In the genomic region with DNA sequence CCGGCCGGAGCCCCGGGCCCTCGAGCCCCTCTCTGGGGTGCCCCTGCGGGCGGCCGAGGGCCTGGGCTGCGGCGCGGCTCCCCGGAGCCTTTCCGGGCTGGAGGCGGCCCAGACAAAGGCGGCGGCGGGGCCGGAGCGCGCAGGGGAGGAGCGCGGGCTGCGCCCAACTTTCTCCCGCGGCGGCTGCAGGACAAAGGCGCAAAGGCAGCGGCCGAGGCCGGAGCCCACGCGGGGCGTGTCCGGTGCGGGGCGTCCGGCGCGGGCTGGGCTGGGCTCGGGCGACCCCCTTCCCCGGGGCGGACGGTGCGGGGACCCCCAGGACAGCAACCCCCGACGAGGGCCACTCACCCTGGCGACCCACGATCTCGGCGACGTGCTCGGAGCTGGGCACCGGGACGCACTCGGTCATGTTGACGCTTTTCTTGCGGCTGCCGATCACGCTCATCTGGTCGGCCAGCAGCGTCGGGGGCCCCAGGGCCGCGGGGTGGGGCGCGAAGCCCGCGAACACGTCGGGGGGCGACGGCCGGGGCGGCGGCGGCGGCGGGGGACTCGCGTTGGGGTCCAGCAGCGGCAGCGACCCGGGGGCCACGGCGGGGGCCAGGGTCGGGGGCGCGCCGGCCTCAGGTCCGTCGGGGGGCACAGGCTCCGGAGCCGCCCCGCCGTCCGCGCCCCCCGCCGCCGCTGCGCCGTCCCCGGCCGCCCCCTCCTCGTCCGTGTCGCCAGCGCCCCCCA, we compare ENCODE assay signal across 10 cellular contexts. TPM values are rescaled to one million over a fixed set of nuclear protein-coding genes. Genes with fewer than 3 reads are reported as not detected.
DNase-seq lines count a peak whose midpoint lies in the region; ATAC-seq and TF ChIP-seq lines count a peak whose summit lies in the region.
"Had no signal": no experiment of that assay in that cellular context is flagged by ENCODE, and none has a peak within 500 bp of the region (broad histone marks: within the 10 kb centered on the region; RNA-seq: fewer than 3 reads in every experiment).

No MANE protein-coding gene starts in this region.

- DNase-seq in COLO668 (lab: John Stamatoyannopoulos, UW; ENCODE audit: unreplicated experiment) (peak; percentile 46), PC-3 (no peak), epidermal melanocyte (ENCODE audit: insufficient read length, low spot score) (peak; percentile 69), EL (no peak), mesenteric fat pad (ENCODE audit: low spot score) (no peak), SKM-1 (lab: John Stamatoyannopoulos, UW; ENCODE audit: unreplicated experiment) (no peak)

- H2AFZ ChIP-seq in PC-3 (ENCODE audit: low read length) (peak overlapping the region; percentile 51; the same call in 1 of the 2 replicates), neural cell (ENCODE audit: low read depth, low read length) (no peak overlapping the region)

- H3K4me3 ChIP-seq in PC-3 (ENCODE audit: low read length) (peak overlapping the region; percentile 74), neural cell (ENCODE audit: low read length) (peak overlapping the region; percentile 97)

- H3K4me1 ChIP-seq in PC-3 (ENCODE audit: insufficient read depth, low read length) = no peaks in the 10 kb centered on the region; the same call in 1 of the 2 replicates

- peak; percentile 52 for ATAC-seq in PC-3
- no peak for ATAC-seq in HG02840 (IDR thresholded peaks at IDR 0.05; ENCODE audit: low FRiP score, unreplicated experiment)

- no peaks in the 10 kb centered on the region for H3K27me3 ChIP-seq in PC-3 (ENCODE audit: low read length)
- H3K27me3 ChIP-seq in neural cell (ENCODE audit: insufficient read depth, low read depth, low read length) = no peaks in the 10 kb centered on the region

- no peak for TF ChIP-seq EP300 in neural cell (conservative IDR thresholded peaks at IDR 0.05; ENCODE audit: poor library complexity, severe bottlenecking)

- POLR2A ChIA-PET in PC-3 (lab: Charles Lee; ENCODE audit: unreplicated experiment) = no interaction called here

- CTCF ChIA-PET in PC-3 (lab: Charles Lee) = no interaction called here

- peak overlapping the region; percentile 69; the same call in 1 of the 2 replicates for H3K9ac ChIP-seq in PC-3 (ENCODE audit: low read length)
- H3K9ac ChIP-seq in neural cell (ENCODE audit: low read length) = peak overlapping the region; percentile 99

- TF ChIP-seq CTCF in PC-3 (conservative IDR thresholded peaks at IDR 0.05; ENCODE audit: low read depth, low read length) (no peak), neural cell (IDR thresholded peaks at IDR 0.05; ENCODE audit: poor library complexity, severe bottlenecking) (no peak)

- H3K9me2 ChIP-seq in PC-3 (replicated peaks; ENCODE audit: low read length) (no peaks in the 10 kb centered on the region), neural cell (ENCODE audit: insufficient read depth, low read length) (no peaks in the 10 kb centered on the region)

- H3K4me2 ChIP-seq in PC-3 (ENCODE audit: low read length) = peak overlapping the region; percentile 92
- no peak overlapping the region for H3K4me2 ChIP-seq in neural cell (ENCODE audit: low read length)

- no peak overlapping the region for H3K27ac ChIP-seq in PC-3 (ENCODE audit: low read length)
- H3K27ac ChIP-seq in neural cell (ENCODE audit: low read length) = peak overlapping the region; percentile 97

- H3K9me3 ChIP-seq in PC-3 (ENCODE audit: low read length) (no peaks in the 10 kb centered on the region), neural cell (ENCODE audit: low read length) (no peaks in the 10 kb centered on the region)

- intact Hi-C loops in PC-3 (cut with micrococcal nuclease) = no loop called here

- H3K36me3 ChIP-seq in PC-3 (ENCODE audit: low read depth, low read length) (no peaks in the 10 kb centered on the region), neural cell (ENCODE audit: insufficient read depth, low read length) (no peaks in the 10 kb centered on the region)

- no TSS peak for BruUV-seq in PC-3 (replicated peaks; lab: Mats Ljungman, UMichigan)

- H3F3A ChIP-seq in PC-3 (ENCODE audit: low read length, unreplicated experiment) = no peaks in the 10 kb centered on the region
- H3F3A ChIP-seq in neural cell (ENCODE audit: insufficient read depth, low read length, poor library complexity, severe bottlenecking) = no peaks in the 10 kb centered on the region

- H4K20me1 ChIP-seq in PC-3 (ENCODE audit: low read length) (no peaks in the 10 kb centered on the region), neural cell (ENCODE audit: insufficient read depth) (peaks cover 22% of the 10 kb centered on the region)

- H3K79me2 ChIP-seq in PC-3 (ENCODE audit: low read length) (peaks cover 22% of the 10 kb centered on the region), neural cell (replicated peaks; ENCODE audit: insufficient read depth, low read length) (peaks cover 54% of the 10 kb centered on the region)

- TF ChIP-seq RAD21 in neural cell (conservative IDR thresholded peaks at IDR 0.05) = no peak

TF ChIP-seq in neural cell, 6 proteins besides CTCF, POLR2A, EP300 and RAD21:
- TF ChIP-seq POLR2AphosphoS5 (IDR thresholded peaks at IDR 0.05) = peak; percentile 65
- no peak for TF ChIP-seq EZH2 (IDR thresholded peaks at IDR 0.05; ENCODE audit: borderline replicate concordance, insufficient read depth, low read length, poor library complexity, severe bottlenecking)
- TF ChIP-seq TAF1 (IDR thresholded peaks at IDR 0.05; ENCODE audit: low read depth) = no peak
- TF ChIP-seq SMC3 (conservative IDR thresholded peaks at IDR 0.05; ENCODE audit: poor library complexity) = no peak
- TF ChIP-seq, protein P1, sequence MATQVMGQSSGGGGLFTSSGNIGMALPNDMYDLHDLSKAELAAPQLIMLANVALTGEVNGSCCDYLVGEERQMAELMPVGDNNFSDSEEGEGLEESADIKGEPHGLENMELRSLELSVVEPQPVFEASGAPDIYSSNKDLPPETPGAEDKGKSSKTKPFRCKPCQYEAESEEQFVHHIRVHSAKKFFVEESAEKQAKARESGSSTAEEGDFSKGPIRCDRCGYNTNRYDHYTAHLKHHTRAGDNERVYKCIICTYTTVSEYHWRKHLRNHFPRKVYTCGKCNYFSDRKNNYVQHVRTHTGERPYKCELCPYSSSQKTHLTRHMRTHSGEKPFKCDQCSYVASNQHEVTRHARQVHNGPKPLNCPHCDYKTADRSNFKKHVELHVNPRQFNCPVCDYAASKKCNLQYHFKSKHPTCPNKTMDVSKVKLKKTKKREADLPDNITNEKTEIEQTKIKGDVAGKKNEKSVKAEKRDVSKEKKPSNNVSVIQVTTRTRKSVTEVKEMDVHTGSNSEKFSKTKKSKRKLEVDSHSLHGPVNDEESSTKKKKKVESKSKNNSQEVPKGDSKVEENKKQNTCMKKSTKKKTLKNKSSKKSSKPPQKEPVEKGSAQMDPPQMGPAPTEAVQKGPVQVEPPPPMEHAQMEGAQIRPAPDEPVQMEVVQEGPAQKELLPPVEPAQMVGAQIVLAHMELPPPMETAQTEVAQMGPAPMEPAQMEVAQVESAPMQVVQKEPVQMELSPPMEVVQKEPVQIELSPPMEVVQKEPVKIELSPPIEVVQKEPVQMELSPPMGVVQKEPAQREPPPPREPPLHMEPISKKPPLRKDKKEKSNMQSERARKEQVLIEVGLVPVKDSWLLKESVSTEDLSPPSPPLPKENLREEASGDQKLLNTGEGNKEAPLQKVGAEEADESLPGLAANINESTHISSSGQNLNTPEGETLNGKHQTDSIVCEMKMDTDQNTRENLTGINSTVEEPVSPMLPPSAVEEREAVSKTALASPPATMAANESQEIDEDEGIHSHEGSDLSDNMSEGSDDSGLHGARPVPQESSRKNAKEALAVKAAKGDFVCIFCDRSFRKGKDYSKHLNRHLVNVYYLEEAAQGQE (IDR thresholded peaks at IDR 0.05; ENCODE audit: borderline replicate concordance) = no peak
- peak; percentile 38 for TF ChIP-seq MXI1 (conservative IDR thresholded peaks at IDR 0.05; ENCODE audit: poor library complexity, severe bottlenecking)

RNA-seq across cellular contexts. Expression of a gene that starts 0.8 kb away (rescaled TPM):
- total RNA-seq in PC-3 (2014; rRNA removed) (64.0 and 89.2 TPM in 2 replicates), mesenteric fat pad (20.5 TPM)
- 18.4 and 20.8 TPM in 2 replicates for polyA plus RNA-seq in neural cell
- 67.0 and 98.6 TPM in 2 replicates for polyA minus RNA-seq in neural cell

RNA-seq across cellular contexts. Expression of a gene that starts 25.4 kb away (rescaled TPM):
- total RNA-seq in PC-3 (2014; rRNA removed) (131 and 164 TPM in 2 replicates), mesenteric fat pad (65.0 TPM)
- polyA plus RNA-seq in neural cell = 80.1 and 102 TPM in 2 replicates
- polyA minus RNA-seq in neural cell = 87.6 and 101 TPM in 2 replicates

RNA-seq across cellular contexts. Expression of a gene that starts 38.0 kb away (rescaled TPM):
- total RNA-seq in PC-3 (2014; rRNA removed) = 148 and 157 TPM in 2 replicates
- polyA plus RNA-seq in neural cell = 204 and 237 TPM in 2 replicates
- polyA minus RNA-seq in neural cell = 41.2 and 51.1 TPM in 2 replicates
- 239 TPM for total RNA-seq in mesenteric fat pad

RNA-seq across cellular contexts. Expression of a gene that starts 43.4 kb away (rescaled TPM):
- total RNA-seq in PC-3 (2014; rRNA removed) = not detected in 2 replicates
- 3.6 and 7.1 TPM in 2 replicates for polyA plus RNA-seq in neural cell
- polyA minus RNA-seq in neural cell = 0.81 and 1.2 TPM in 2 replicates
- total RNA-seq in mesenteric fat pad = not detected
- total RNA-seq: HT1080; naive thymus-derived CD8-positive, alpha-beta T cell had no signal
- polyA plus RNA-seq: naive thymus-derived CD8-positive, alpha-beta T cell had no signal

RNA-seq across cellular contexts. Expression of a gene that starts 54.5 kb away (rescaled TPM):
- 1.7 and 5.0 TPM in 2 replicates for total RNA-seq in PC-3 (2014; rRNA removed)
- not detected in 2 replicates for polyA plus RNA-seq in neural cell
- polyA minus RNA-seq in neural cell = not detected in 2 replicates
- 1.8 TPM for total RNA-seq in mesenteric fat pad

Comparison
In these comparisons a context has a peak if more than half of its experiments do, and no peak if none do; other contexts are left out.
1. DNase-seq: peak in COLO668 (single experiment) and epidermal melanocyte (single experiment); none in PC-3 (single experiment), EL (single experiment), mesenteric fat pad (single experiment) and SKM-1 (single experiment).